In the genomic region with DNA sequence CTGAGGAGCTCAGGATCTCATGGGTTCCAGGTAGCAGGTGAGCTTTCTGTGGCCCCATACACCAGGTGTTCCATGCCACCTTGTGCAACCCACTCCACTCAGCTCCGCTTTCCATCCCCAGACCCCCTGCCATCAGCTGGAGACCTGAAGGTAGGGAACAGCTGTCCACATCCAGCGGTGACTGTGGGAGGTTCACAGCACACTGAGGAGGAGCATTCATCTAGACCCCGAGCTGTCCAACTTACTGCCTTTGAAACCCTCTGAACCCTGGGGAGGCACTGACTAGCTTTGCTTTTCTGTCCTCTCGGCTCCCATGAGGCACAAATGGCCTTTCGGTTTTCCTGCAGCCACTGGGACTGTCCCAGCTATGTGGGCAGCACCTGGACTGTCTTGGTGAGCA, we compare ENCODE assay signal across 23 cellular contexts. TPM values are rescaled to one million over a fixed set of nuclear protein-coding genes. Genes with fewer than 3 reads are reported as not detected.
DNase-seq lines count a peak whose midpoint lies in the region; ATAC-seq and TF ChIP-seq lines count a peak whose summit lies in the region.
"Had no signal": no experiment of that assay in that cellular context is flagged by ENCODE, and none has a peak within 500 bp of the region (broad histone marks: within the 10 kb centered on the region; RNA-seq: fewer than 3 reads in every experiment).

No MANE protein-coding gene starts in this region.

- H3K36me3 ChIP-seq in DND-41 (ENCODE audit: insufficient read depth, low read length): no peaks in the 10 kb centered on the region

- H3K27ac ChIP-seq in DND-41 (ENCODE audit: low read length) (peak overlapping the region; percentile 30; the same call in 1 of the 2 replicates), caudate nucleus (ENCODE audit: low read depth, low read length) (peak overlapping the region; percentile 84), layer of hippocampus (ENCODE audit: low read depth, low read length) (peak overlapping the region; percentile 54)
- H3K27ac ChIP-seq: A549 had no signal

- H3K4me1 ChIP-seq in DND-41 (ENCODE audit: insufficient read depth, low read length): peaks cover 76% of the 10 kb centered on the region

- H2AFZ ChIP-seq in DND-41 (ENCODE audit: low read depth, low read length): no peak overlapping the region

- H3K9me3 ChIP-seq in DND-41 (ENCODE audit: insufficient read depth, low read length, severe bottlenecking): no peaks in the 10 kb centered on the region
- H3K9me3 ChIP-seq: A549 had no signal

- peak overlapping the region; percentile 80 for H3K27ac Mint-ChIP-seq in type B pancreatic cell
- H3K27ac Mint-ChIP-seq in activated T-helper 1 cell treated with anti-CD3 and anti-CD28 coated beads, Interleukin-12 subunit alpha, Interleukin-12 subunit beta, Interleukin-2, Interleukin-4 antibody, amounts not matched to agents 30 ng/mL and 10 ng/mL and 1 ng/mL, durations not matched to agents 14 hours and 24 hours and 36 hours: no peak overlapping the region
- H3K27ac Mint-ChIP-seq: IgD-negative memory B cell had no signal

- no peaks in the 10 kb centered on the region for H3K36me3 Mint-ChIP-seq in type B pancreatic cell
- H3K36me3 Mint-ChIP-seq in activated T-helper 1 cell treated with anti-CD3 and anti-CD28 coated beads, Interleukin-12 subunit alpha, Interleukin-12 subunit beta, Interleukin-2, Interleukin-4 antibody, amounts not matched to agents 30 ng/mL and 10 ng/mL and 1 ng/mL, durations not matched to agents 14 hours and 24 hours and 36 hours (ENCODE audit: low read depth): peaks cover 15% of the 10 kb centered on the region
- H3K36me3 Mint-ChIP-seq: CD4-positive, CD25-positive, alpha-beta regulatory T cell; IgD-negative memory B cell had no signal

- no peak overlapping the region for H3K4me2 ChIP-seq in DND-41 (ENCODE audit: insufficient read depth, low read length)
- H3K4me2 ChIP-seq: A549 had no signal

- peaks cover 16% of the 10 kb centered on the region for H3K4me1 Mint-ChIP-seq in type B pancreatic cell (ENCODE audit: unreplicated experiment)
- H3K4me1 Mint-ChIP-seq in activated T-helper 1 cell treated with anti-CD3 and anti-CD28 coated beads, Interleukin-12 subunit alpha, Interleukin-12 subunit beta, Interleukin-2, Interleukin-4 antibody, amounts not matched to agents 30 ng/mL and 10 ng/mL and 1 ng/mL, durations not matched to agents 14 hours and 24 hours and 36 hours (ENCODE audit: low read depth): peaks cover 81% of the 10 kb centered on the region

- ATAC-seq in DND-41 (ENCODE audit: insufficient read depth, low read depth) (no peak), HG03460 (IDR thresholded peaks at IDR 0.05; ENCODE audit: unreplicated experiment) (no peak)
- ATAC-seq: A549, HCT116 had no signal

- H3K9ac ChIP-seq in DND-41 (ENCODE audit: low read depth, low read length): no peak overlapping the region

- H3K9me3 Mint-ChIP-seq in type B pancreatic cell: peaks cover 9% of the 10 kb centered on the region
- H3K9me3 Mint-ChIP-seq in activated T-helper 1 cell treated with anti-CD3 and anti-CD28 coated beads, Interleukin-12 subunit alpha, Interleukin-12 subunit beta, Interleukin-2, Interleukin-4 antibody, amounts not matched to agents 30 ng/mL and 10 ng/mL and 1 ng/mL, durations not matched to agents 14 hours and 24 hours and 36 hours: peaks cover 7% of the 10 kb centered on the region
- H3K9me3 Mint-ChIP-seq: IgD-negative memory B cell had no signal

- H3K79me2 ChIP-seq in DND-41 (ENCODE audit: insufficient read depth, low read length): no peaks in the 10 kb centered on the region

- H4K20me1 ChIP-seq in DND-41 (ENCODE audit: insufficient read depth, low read length): no peaks in the 10 kb centered on the region

- peaks cover 9% of the 10 kb centered on the region for H3K27me3 Mint-ChIP-seq in type B pancreatic cell
- H3K27me3 Mint-ChIP-seq in activated T-helper 1 cell treated with anti-CD3 and anti-CD28 coated beads, Interleukin-12 subunit alpha, Interleukin-12 subunit beta, Interleukin-2, Interleukin-4 antibody, amounts not matched to agents 30 ng/mL and 10 ng/mL and 1 ng/mL, durations not matched to agents 14 hours and 24 hours and 36 hours (ENCODE audit: insufficient read depth): peaks cover 4% of the 10 kb centered on the region
- H3K27me3 Mint-ChIP-seq: B cell; CD4-positive, CD25-positive, alpha-beta regulatory T cell had no signal

- DNase-seq in DND-41 (no peak), caudate nucleus (lab: John Stamatoyannopoulos, UW) (no peak), type B pancreatic cell (ENCODE audit: extremely low spot score, unreplicated experiment) (no peak), UCSD-AML1 (lab: John Stamatoyannopoulos, UW; ENCODE audit: unreplicated experiment) (no peak)
- no peak for DNase-seq in activated T-helper 1 cell treated with anti-CD3 and anti-CD28 coated beads, Interleukin-12 subunit alpha, Interleukin-12 subunit beta, Interleukin-2, Interleukin-4 antibody, amounts not matched to agents 30 ng/mL and 10 ng/mL and 1 ng/mL, durations not matched to agents 14 hours and 24 hours and 36 hours (ENCODE audit: low spot score)
- DNase-seq: CD4-positive, CD25-positive, alpha-beta regulatory T cell; COR-L47; DMS 273 treated with DMSO at 0.1 percent for 48 hours; GOT3; Karpas-422; MV-4-11; NCI-H1694 treated with DMSO at 0.1 percent for 48 hours; NCI-H446; NCI-H526; OCI-M1; Right ventricle myocardium superior had no signal

- H3K27me3 ChIP-seq in DND-41 (ENCODE audit: insufficient read depth, low read length, poor library complexity) (no peaks in the 10 kb centered on the region), layer of hippocampus (ENCODE audit: control insufficient read depth, insufficient read depth, low read length) (no peaks in the 10 kb centered on the region)

- TF ChIP-seq CTCF in DND-41 (IDR thresholded peaks at IDR 0.05; ENCODE audit: borderline replicate concordance, extremely low read depth, low read length, poor library complexity, severe bottlenecking): no peak
- no peak for TF ChIP-seq CTCF in type B pancreatic cell (conservative IDR thresholded peaks at IDR 0.05)

- intact Hi-C loops in activated T-helper 1 cell treated with anti-CD3 and anti-CD28 coated beads, Interleukin-12 subunit alpha, Interleukin-12 subunit beta, Interleukin-2, Interleukin-4 antibody, amounts not matched to agents 30 ng/mL and 10 ng/mL and 1 ng/mL, durations not matched to agents 14 hours and 24 hours and 36 hours (cut with micrococcal nuclease): no loop called here

- no peak overlapping the region for H3K4me3 Mint-ChIP-seq in type B pancreatic cell
- no peak overlapping the region for H3K4me3 Mint-ChIP-seq in activated T-helper 1 cell treated with anti-CD3 and anti-CD28 coated beads, Interleukin-12 subunit alpha, Interleukin-12 subunit beta, Interleukin-2, Interleukin-4 antibody, amounts not matched to agents 30 ng/mL and 10 ng/mL and 1 ng/mL, durations not matched to agents 14 hours and 24 hours and 36 hours
- H3K4me3 Mint-ChIP-seq: B cell, IgD-negative memory B cell had no signal

- H3K4me3 ChIP-seq in DND-41 (ENCODE audit: low read depth in 1 of 2, low read length in 2 of 2): no peak overlapping the region
- H3K4me3 ChIP-seq: A549 had no signal

RNA-seq across cellular contexts. Expression of a gene that starts 27.9 kb away (rescaled TPM):
- 6.2 and 8.4 TPM in 2 replicates for total RNA-seq in type B pancreatic cell (ENCODE audit: low replicate concordance)
- 9.3 and 10.2 TPM in 2 replicates for total RNA-seq in activated T-helper 1 cell treated with anti-CD3 and anti-CD28 coated beads, Interleukin-12 subunit alpha, Interleukin-12 subunit beta, Interleukin-2, Interleukin-4 antibody, amounts not matched to agents 30 ng/mL and 10 ng/mL and 1 ng/mL, durations not matched to agents 14 hours and 24 hours and 36 hours
- total RNA-seq: M059J had no signal

Comparison
In these comparisons a context has a peak if more than half of its experiments do, and no peak if none do; other contexts are left out.
1. H3K27ac ChIP-seq: peak in every context shown above with its lines; median percentile 84 in caudate nucleus; 54 in layer of hippocampus; 30 in DND-41.